ENCODE assay signal across 8 cellular contexts in the genomic region with DNA sequence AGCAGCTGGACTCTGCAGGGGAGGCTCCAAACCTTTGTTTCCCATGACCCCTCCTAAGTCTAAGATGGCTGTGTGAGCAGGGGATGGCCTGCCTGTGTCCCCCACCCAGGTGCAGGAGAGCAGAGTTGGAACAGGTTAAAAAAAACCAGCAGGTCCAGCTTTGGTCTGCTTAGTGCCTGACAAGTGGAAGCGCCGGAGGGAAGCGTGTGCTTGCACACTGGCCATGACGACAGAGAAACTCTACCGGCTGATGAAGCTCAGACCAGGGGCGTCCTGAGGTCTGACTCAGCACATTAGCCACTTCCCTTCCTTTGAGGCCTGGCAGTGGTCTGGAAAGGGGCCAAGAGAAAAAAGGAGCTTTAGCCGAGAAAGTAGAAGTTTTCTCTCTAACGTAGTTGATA.
DNase-seq lines count a peak whose midpoint lies in the region; ATAC-seq lines count a peak whose summit lies in the region.

No MANE protein-coding gene starts in this region.

- no peaks in the 10 kb centered on the region for H3K36me3 Mint-ChIP-seq in dendritic cell treated with granulocyte-macrophage colony-stimulating factor and Interleukin-4, amounts not matched to agents 40 ng/mL and 50 ng/mL, for 4 days (ENCODE audit: low read depth)

- ATAC-seq in GM21825 (IDR thresholded peaks at IDR 0.05; ENCODE audit: unreplicated experiment) (peak; percentile 84), HG03045 (IDR thresholded peaks at IDR 0.05; ENCODE audit: unreplicated experiment) (no peak)

- H3K27ac Mint-ChIP-seq in dendritic cell treated with granulocyte-macrophage colony-stimulating factor and Interleukin-4, amounts not matched to agents 40 ng/mL and 50 ng/mL, for 4 days = peak overlapping the region; percentile 64

- DNase-seq in GM03348 (ENCODE audit: low spot score) = peak; percentile 70
- peak; percentile 88 for DNase-seq in NOMO-1 treated with dmso at 0.1 percent for 144 hours (lab: John Stamatoyannopoulos, UW; ENCODE audit: unreplicated experiment)
- peak; percentile 76 for DNase-seq in renal cortical epithelial cell (ENCODE audit: low read depth)
- DNase-seq in D341Med (ENCODE audit: low spot score) = no peak
- no peak for DNase-seq in NCI-H2107 (lab: John Stamatoyannopoulos, UW)

- intact Hi-C loops in dendritic cell treated with granulocyte-macrophage colony-stimulating factor and Interleukin-4, amounts not matched to agents 40 ng/mL and 50 ng/mL, for 4 days (cut with micrococcal nuclease) = loop anchor here (10.0 kb wide), 1 partner anchor 468 kb away; no protein-coding TSS in a partner anchor

- H3K27me3 Mint-ChIP-seq in dendritic cell treated with granulocyte-macrophage colony-stimulating factor and Interleukin-4, amounts not matched to agents 40 ng/mL and 50 ng/mL, for 4 days = peaks cover 39% of the 10 kb centered on the region

- H3K4me1 Mint-ChIP-seq in dendritic cell treated with granulocyte-macrophage colony-stimulating factor and Interleukin-4, amounts not matched to agents 40 ng/mL and 50 ng/mL, for 4 days (ENCODE audit: low read depth) = peaks cover 68% of the 10 kb centered on the region

- no peak overlapping the region for H3K4me3 Mint-ChIP-seq in dendritic cell treated with granulocyte-macrophage colony-stimulating factor and Interleukin-4, amounts not matched to agents 40 ng/mL and 50 ng/mL, for 4 days

- H3K9me3 Mint-ChIP-seq in dendritic cell treated with granulocyte-macrophage colony-stimulating factor and Interleukin-4, amounts not matched to agents 40 ng/mL and 50 ng/mL, for 4 days = no peaks in the 10 kb centered on the region

Comparison
In these comparisons a context has a peak if more than half of its experiments do, and no peak if none do; other contexts are left out.
1. DNase-seq: peak in GM03348 (single experiment), NOMO-1 treated with dmso at 0.1 percent for 144 hours (single experiment) and renal cortical epithelial cell (single experiment); none in D341Med (single experiment) and NCI-H2107 (single experiment).